Comparison of ENCODE assay signal across 1 cellular context in the genomic region with DNA sequence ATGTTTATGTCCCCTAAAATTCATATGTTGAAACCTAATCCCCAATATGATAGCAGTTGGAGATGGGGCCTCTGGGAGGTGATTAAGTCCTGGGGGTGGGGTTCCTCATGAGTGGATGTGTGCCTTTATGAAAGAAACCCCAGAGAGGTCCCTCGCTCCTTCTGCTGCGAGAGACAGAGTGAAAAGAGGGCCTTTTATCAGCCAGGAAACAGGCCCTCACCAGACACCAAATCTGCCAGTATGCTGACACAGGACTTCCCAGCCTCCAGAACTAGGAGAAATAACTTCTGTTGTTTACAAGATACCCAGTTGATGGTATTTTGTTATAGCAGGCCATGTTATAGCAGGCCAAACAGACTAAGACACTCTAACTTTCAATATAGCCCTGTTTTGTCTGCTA.
A peak's percentile ranks its signal among the peaks of the same experiment; 100 is the strongest.
TF ChIP-seq lines count a peak whose summit lies in the region.

No MANE protein-coding gene starts in this region.

TF ChIP-seq in K562, 482 proteins besides CTCF, POLR2A, EP300 and RAD21:
- TF ChIP-seq BCOR (IDR thresholded peaks at IDR 0.05) (no peak), SP2 (IDR thresholded peaks at IDR 0.05; ENCODE audit: extremely low read depth, low read depth, low read length, poor library complexity, severe bottlenecking) (no peak), CEBPB (tag; IDR thresholded peaks at IDR 0.05) (no peak), TAL1 (IDR thresholded peaks at IDR 0.05) (peak; percentile 48), NCOA4 (IDR thresholded peaks at IDR 0.05; ENCODE audit: partially characterized antibody) (no peak), BCL6 (CRISPR knock-in tag; IDR thresholded peaks at IDR 0.05) (no peak), CSDE1 (IDR thresholded peaks at IDR 0.05) (no peak), MAFF (IDR thresholded peaks at IDR 0.05; ENCODE audit: low read length) (peak; percentile 5; the same call in 1 of the 2 replicates), HMGN3 (IDR thresholded peaks at IDR 0.05; ENCODE audit: borderline replicate concordance, extremely low read depth, insufficient read length, low read depth, low read length) (no peak), ETV5 (CRISPR knock-in tag; IDR thresholded peaks at IDR 0.05; ENCODE audit: low read depth) (peak; percentile 52; the same call in 1 of the 2 replicates), CTBP1 (IDR thresholded peaks at IDR 0.05; ENCODE audit: borderline replicate concordance) (no peak), STAT5A (IDR thresholded peaks at IDR 0.05; ENCODE audit: borderline replicate concordance, low read length) (0 out of 2 replicates have a peak, but pooled peaks have one; percentile 11), PURB (CRISPR knock-in tag; IDR thresholded peaks at IDR 0.05; ENCODE audit: low read depth) (no peak), SMAD2 (IDR thresholded peaks at IDR 0.05; ENCODE audit: low read depth, low read length) (no peak), MAFG (tag; conservative IDR thresholded peaks at IDR 0.05) (0 out of 2 replicates have a peak, but pooled peaks have one; percentile 24), FOXA1 (IDR thresholded peaks at IDR 0.05; ENCODE audit: borderline replicate concordance) (no peak), ATF1 (CRISPR knock-in tag; IDR thresholded peaks at IDR 0.05) (no peak), ATF1 (tag; IDR thresholded peaks at IDR 0.05) (no peak), TCF3 (CRISPR knock-in tag; IDR thresholded peaks at IDR 0.05) (peak; percentile 78), ZNF121 (CRISPR knock-in tag; conservative IDR thresholded peaks at IDR 0.05) (no peak), CBX1 (IDR thresholded peaks at IDR 0.05; ENCODE audit: low read depth) (no peak), ZNF766 (CRISPR knock-in tag; conservative IDR thresholded peaks at IDR 0.05) (0 out of 2 replicates have a peak, but pooled peaks have one; percentile 21), ZNF707 (CRISPR knock-in tag; conservative IDR thresholded peaks at IDR 0.05) (no peak), ZC3H8 (IDR thresholded peaks at IDR 0.05) (no peak), MEIS2 (IDR thresholded peaks at IDR 0.05; ENCODE audit: partially characterized antibody) (no peak), ILF3 (IDR thresholded peaks at IDR 0.05; ENCODE audit: borderline replicate concordance) (no peak), C11orf30 (IDR thresholded peaks at IDR 0.05; ENCODE audit: low read depth) (peak; percentile 50), FOSL1 (tag; conservative IDR thresholded peaks at IDR 0.05) (0 out of 2 replicates have a peak, but pooled peaks have one; percentile 4), ELF2 (CRISPR knock-in tag; IDR thresholded peaks at IDR 0.05) (no peak), ZNF24 (IDR thresholded peaks at IDR 0.05) (no peak), SRF (CRISPR knock-in tag; IDR thresholded peaks at IDR 0.05) (no peak), LEF1 (IDR thresholded peaks at IDR 0.05) (no peak; the same call in 1 of the 2 replicates), TEAD4 (IDR thresholded peaks at IDR 0.05; ENCODE audit: low read length) (peak; percentile 41; the same call in 1 of the 2 replicates), TEAD4 (CRISPR knock-in tag; IDR thresholded peaks at IDR 0.05; ENCODE audit: borderline replicate concordance) (no peak), CBFA2T3 (IDR thresholded peaks at IDR 0.05) (peak; percentile 75), FOXK2 (conservative IDR thresholded peaks at IDR 0.05 in 1 of 2, IDR thresholded peaks at IDR 0.05 in 1 of 2; ENCODE audit: low read depth in 2 of 2) (peak in 1 of 2 experiments; percentile 27; a peak in 1 of 4 replicates), ZNF436 (CRISPR knock-in tag; IDR thresholded peaks at IDR 0.05) (no peak), CREM (IDR thresholded peaks at IDR 0.05; ENCODE audit: low read depth) (no peak), ARID1B (IDR thresholded peaks at IDR 0.05) (peak; percentile 68), PHF21A (IDR thresholded peaks at IDR 0.05; ENCODE audit: borderline replicate concordance, low read depth) (no peak), CBFA2T2 (conservative IDR thresholded peaks at IDR 0.05) (peak; percentile 33), CREBBP (IDR thresholded peaks at IDR 0.05; ENCODE audit: low read depth, low read length) (no peak), TBL1XR1 (IDR thresholded peaks at IDR 0.05; ENCODE audit: low read length in 2 of 2) (no peak), NCOR1 (IDR thresholded peaks at IDR 0.05) (peak; percentile 56), NCOA1 (IDR thresholded peaks at IDR 0.05; ENCODE audit: low read depth) (no peak), HNRNPL (IDR thresholded peaks at IDR 0.05; ENCODE audit: low read depth, low read length) (no peak), ZNF444 (CRISPR knock-in tag; IDR thresholded peaks at IDR 0.05) (no peak), ZNF316 (IDR thresholded peaks at IDR 0.05) (peak; percentile 39; the same call in 1 of the 2 replicates), ZNF384 (IDR thresholded peaks at IDR 0.05; ENCODE audit: low read depth, low read length) (no peak), ZNF589 (CRISPR knock-in tag; IDR thresholded peaks at IDR 0.05; ENCODE audit: low read depth) (no peak), TBP (optimal IDR thresholded peaks at IDR 0.05; ENCODE audit: low read depth, low read length) (no peak), MCM2 (IDR thresholded peaks at IDR 0.05; ENCODE audit: low read depth) (no peak), SMARCB1 (IDR thresholded peaks at IDR 0.05; ENCODE audit: insufficient read length, low read depth) (no peak)
- TF ChIP-seq, protein P1, sequence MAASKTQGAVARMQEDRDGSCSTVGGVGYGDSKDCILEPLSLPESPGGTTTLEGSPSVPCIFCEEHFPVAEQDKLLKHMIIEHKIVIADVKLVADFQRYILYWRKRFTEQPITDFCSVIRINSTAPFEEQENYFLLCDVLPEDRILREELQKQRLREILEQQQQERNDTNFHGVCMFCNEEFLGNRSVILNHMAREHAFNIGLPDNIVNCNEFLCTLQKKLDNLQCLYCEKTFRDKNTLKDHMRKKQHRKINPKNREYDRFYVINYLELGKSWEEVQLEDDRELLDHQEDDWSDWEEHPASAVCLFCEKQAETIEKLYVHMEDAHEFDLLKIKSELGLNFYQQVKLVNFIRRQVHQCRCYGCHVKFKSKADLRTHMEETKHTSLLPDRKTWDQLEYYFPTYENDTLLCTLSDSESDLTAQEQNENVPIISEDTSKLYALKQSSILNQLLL (CRISPR knock-in tag; IDR thresholded peaks at IDR 0.05; ENCODE audit: borderline replicate concordance) = no peak
- TF ChIP-seq, protein P2, sequence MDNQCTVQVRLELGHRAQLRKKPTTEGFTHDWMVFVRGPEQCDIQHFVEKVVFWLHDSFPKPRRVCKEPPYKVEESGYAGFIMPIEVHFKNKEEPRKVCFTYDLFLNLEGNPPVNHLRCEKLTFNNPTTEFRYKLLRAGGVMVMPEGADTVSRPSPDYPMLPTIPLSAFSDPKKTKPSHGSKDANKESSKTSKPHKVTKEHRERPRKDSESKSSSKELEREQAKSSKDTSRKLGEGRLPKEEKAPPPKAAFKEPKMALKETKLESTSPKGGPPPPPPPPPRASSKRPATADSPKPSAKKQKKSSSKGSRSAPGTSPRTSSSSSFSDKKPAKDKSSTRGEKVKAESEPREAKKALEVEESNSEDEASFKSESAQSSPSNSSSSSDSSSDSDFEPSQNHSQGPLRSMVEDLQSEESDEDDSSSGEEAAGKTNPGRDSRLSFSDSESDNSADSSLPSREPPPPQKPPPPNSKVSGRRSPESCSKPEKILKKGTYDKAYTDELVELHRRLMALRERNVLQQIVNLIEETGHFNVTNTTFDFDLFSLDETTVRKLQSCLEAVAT (IDR thresholded peaks at IDR 0.05) = no peak
- TF ChIP-seq, protein P3, sequence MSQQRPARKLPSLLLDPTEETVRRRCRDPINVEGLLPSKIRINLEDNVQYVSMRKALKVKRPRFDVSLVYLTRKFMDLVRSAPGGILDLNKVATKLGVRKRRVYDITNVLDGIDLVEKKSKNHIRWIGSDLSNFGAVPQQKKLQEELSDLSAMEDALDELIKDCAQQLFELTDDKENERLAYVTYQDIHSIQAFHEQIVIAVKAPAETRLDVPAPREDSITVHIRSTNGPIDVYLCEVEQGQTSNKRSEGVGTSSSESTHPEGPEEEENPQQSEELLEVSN (IDR thresholded peaks at IDR 0.05; ENCODE audit: borderline replicate concordance in 1 of 2, extremely low read depth in 1 of 2, insufficient read depth in 1 of 2, insufficient read length in 1 of 2, low read depth in 1 of 2, low read length in 1 of 2, poor library complexity in 1 of 2, severe bottlenecking in 1 of 2) = no peak
- TF ChIP-seq, protein P4, sequence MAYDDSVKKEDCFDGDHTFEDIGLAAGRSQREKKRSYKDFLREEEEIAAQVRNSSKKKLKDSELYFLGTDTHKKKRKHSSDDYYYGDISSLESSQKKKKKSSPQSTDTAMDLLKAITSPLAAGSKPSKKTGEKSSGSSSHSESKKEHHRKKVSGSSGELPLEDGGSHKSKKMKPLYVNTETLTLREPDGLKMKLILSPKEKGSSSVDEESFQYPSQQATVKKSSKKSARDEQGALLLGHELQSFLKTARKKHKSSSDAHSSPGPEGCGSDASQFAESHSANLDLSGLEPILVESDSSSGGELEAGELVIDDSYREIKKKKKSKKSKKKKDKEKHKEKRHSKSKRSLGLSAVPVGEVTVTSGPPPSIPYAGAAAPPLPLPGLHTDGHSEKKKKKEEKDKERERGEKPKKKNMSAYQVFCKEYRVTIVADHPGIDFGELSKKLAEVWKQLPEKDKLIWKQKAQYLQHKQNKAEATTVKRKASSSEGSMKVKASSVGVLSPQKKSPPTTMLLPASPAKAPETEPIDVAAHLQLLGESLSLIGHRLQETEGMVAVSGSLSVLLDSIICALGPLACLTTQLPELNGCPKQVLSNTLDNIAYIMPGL (CRISPR knock-in tag; IDR thresholded peaks at IDR 0.05) = no peak
- TF ChIP-seq, protein P5, sequence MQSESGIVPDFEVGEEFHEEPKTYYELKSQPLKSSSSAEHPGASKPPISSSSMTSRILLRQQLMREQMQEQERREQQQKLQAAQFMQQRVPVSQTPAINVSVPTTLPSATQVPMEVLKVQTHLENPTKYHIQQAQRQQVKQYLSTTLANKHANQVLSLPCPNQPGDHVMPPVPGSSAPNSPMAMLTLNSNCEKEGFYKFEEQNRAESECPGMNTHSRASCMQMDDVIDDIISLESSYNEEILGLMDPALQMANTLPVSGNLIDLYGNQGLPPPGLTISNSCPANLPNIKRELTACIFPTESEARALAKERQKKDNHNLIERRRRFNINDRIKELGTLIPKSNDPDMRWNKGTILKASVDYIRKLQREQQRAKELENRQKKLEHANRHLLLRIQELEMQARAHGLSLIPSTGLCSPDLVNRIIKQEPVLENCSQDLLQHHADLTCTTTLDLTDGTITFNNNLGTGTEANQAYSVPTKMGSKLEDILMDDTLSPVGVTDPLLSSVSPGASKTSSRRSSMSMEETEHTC (IDR thresholded peaks at IDR 0.05) = no peak
- TF ChIP-seq, protein P6, sequence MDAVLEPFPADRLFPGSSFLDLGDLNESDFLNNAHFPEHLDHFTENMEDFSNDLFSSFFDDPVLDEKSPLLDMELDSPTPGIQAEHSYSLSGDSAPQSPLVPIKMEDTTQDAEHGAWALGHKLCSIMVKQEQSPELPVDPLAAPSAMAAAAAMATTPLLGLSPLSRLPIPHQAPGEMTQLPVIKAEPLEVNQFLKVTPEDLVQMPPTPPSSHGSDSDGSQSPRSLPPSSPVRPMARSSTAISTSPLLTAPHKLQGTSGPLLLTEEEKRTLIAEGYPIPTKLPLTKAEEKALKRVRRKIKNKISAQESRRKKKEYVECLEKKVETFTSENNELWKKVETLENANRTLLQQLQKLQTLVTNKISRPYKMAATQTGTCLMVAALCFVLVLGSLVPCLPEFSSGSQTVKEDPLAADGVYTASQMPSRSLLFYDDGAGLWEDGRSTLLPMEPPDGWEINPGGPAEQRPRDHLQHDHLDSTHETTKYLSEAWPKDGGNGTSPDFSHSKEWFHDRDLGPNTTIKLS (IDR thresholded peaks at IDR 0.05; ENCODE audit: borderline replicate concordance, low read depth) = no peak
- TF ChIP-seq, protein P7, sequence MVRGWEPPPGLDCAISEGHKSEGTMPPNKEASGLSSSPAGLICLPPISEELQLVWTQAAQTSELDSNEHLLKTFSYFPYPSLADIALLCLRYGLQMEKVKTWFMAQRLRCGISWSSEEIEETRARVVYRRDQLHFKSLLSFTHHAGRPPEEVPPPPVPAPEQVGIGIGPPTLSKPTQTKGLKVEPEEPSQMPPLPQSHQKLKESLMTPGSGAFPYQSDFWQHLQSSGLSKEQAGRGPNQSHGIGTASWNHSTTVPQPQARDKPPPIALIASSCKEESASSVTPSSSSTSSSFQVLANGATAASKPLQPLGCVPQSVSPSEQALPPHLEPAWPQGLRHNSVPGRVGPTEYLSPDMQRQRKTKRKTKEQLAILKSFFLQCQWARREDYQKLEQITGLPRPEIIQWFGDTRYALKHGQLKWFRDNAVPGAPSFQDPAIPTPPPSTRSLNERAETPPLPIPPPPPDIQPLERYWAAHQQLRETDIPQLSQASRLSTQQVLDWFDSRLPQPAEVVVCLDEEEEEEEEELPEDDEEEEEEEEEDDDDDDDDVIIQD (CRISPR knock-in tag; IDR thresholded peaks at IDR 0.05) = no peak
- TF ChIP-seq, protein P8, sequence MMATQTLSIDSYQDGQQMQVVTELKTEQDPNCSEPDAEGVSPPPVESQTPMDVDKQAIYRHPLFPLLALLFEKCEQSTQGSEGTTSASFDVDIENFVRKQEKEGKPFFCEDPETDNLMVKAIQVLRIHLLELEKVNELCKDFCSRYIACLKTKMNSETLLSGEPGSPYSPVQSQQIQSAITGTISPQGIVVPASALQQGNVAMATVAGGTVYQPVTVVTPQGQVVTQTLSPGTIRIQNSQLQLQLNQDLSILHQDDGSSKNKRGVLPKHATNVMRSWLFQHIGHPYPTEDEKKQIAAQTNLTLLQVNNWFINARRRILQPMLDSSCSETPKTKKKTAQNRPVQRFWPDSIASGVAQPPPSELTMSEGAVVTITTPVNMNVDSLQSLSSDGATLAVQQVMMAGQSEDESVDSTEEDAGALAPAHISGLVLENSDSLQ (IDR thresholded peaks at IDR 0.05) = no peak
- TF ChIP-seq, protein P9, sequence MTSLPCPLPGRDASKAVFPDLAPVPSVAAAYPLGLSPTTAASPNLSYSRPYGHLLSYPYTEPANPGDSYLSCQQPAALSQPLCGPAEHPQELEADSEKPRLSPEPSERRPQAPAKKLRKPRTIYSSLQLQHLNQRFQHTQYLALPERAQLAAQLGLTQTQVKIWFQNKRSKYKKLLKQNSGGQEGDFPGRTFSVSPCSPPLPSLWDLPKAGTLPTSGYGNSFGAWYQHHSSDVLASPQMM (CRISPR knock-in tag; IDR thresholded peaks at IDR 0.05) = no peak
TF ChIP-seq in K562: peak in this region for 16.
